In genomic region chr4:20554134-20554533, GRCh38 we compare ENCODE assay signal across 21 cellular contexts.
DNase-seq lines count a peak whose midpoint lies in the region; ATAC-seq and TF ChIP-seq lines count a peak whose summit lies in the region.
"Had no signal": no experiment of that assay in that cellular context is flagged by ENCODE, and none has a peak within 500 bp of the region (broad histone marks: within the 10 kb centered on the region; RNA-seq: fewer than 3 reads in every experiment).

No MANE protein-coding gene starts in this region.

- no peaks in the 10 kb centered on the region for H3K4me1 ChIP-seq in RWPE2 (ENCODE audit: insufficient read depth, poor library complexity, severe bottlenecking)
- H3K4me1 ChIP-seq: BE2C had no signal

- H3K4me1 Mint-ChIP-seq in stimulated activated naive B cell treated with anti-CD40 and anti-IgM and Interleukin-4, amounts not matched to agents 10 μg/mL and 1 μg/mL and 100 μg/mL, for 72 hours, result no peaks in the 10 kb centered on the region
- H3K4me1 Mint-ChIP-seq: CD4-positive, CD25-positive, alpha-beta regulatory T cell; CD8-positive, alpha-beta memory T cell had no signal

- no peaks in the 10 kb centered on the region for H3K9me3 Mint-ChIP-seq in stimulated activated naive B cell treated with anti-CD40 and anti-IgM and Interleukin-4, amounts not matched to agents 10 μg/mL and 1 μg/mL and 100 μg/mL, for 72 hours
- H3K9me3 Mint-ChIP-seq: CD8-positive, alpha-beta memory T cell; HFFc6 had no signal

- peaks cover 0 to 4% of the 10 kb centered on the region in 2 donors for H3K27me3 Mint-ChIP-seq in stimulated activated naive B cell treated with anti-CD40 and anti-IgM and Interleukin-4, amounts not matched to agents 10 μg/mL and 1 μg/mL and 100 μg/mL, for 72 hours
- H3K27me3 Mint-ChIP-seq: CD4-positive, CD25-positive, alpha-beta regulatory T cell had no signal

- peak; percentile 23 for DNase-seq in HPDE6-E6E7 (ENCODE audit: extremely low spot score)
- DNase-seq in RWPE2 (ENCODE audit: low spot score), result no peak
- peak; percentile 14 for DNase-seq in epithelial cell of prostate (ENCODE audit: low read depth, low spot score)
- DNase-seq in stimulated activated naive B cell treated with anti-CD40 and anti-IgM and Interleukin-4, amounts not matched to agents 10 μg/mL and 1 μg/mL and 100 μg/mL, for 72 hours, result no peak
- DNase-seq in AG20443 (ENCODE audit: low spot score), result no peak
- no peak for DNase-seq in substantia nigra (lab: John Stamatoyannopoulos, UW)
- DNase-seq: BE2C; C1 segment of cervical spinal cord; CD4-positive, CD25-positive, alpha-beta regulatory T cell; CD8-positive, alpha-beta memory T cell; COR-L47; DMS 273 treated with DMSO at 0.1 percent for 48 hours; DMS53; DND-41; EL; GOT3; H7; HFFc6 had no signal

- H3K27ac ChIP-seq in RWPE2 (ENCODE audit: poor library complexity, severe bottlenecking) (no peak overlapping the region), epithelial cell of prostate (no peak overlapping the region), substantia nigra (ENCODE audit: low read depth, low read length, poor library complexity, severe bottlenecking) (no peak overlapping the region)

- H3K27me3 ChIP-seq in RWPE2 (ENCODE audit: insufficient read depth, poor library complexity, severe bottlenecking), result no peaks in the 10 kb centered on the region

- H3K9me3 ChIP-seq in RWPE2 (ENCODE audit: severe bottlenecking), result no peaks in the 10 kb centered on the region
- H3K9me3 ChIP-seq: BE2C had no signal

- peak; percentile 73 for ATAC-seq in RWPE2 (ENCODE audit: low read depth)
- no peak for ATAC-seq in stimulated activated naive B cell treated with anti-CD40 and anti-IgM and Interleukin-4, amounts not matched to agents 10 μg/mL and 1 μg/mL and 100 μg/mL, for 72 hours (replicated peaks)
- ATAC-seq: GM12878, HCT116, HepG2 had no signal

- no peak for TF ChIP-seq CTCF in RWPE2 (IDR thresholded peaks at IDR 0.05; ENCODE audit: poor library complexity, severe bottlenecking)

- H3K36me3 ChIP-seq in RWPE2 (ENCODE audit: low read depth), result no peaks in the 10 kb centered on the region
- H3K36me3 ChIP-seq: BE2C had no signal

- H3K4me3 ChIP-seq in RWPE2 (ENCODE audit: severe bottlenecking), result no peak overlapping the region
- H3K4me3 ChIP-seq: GM12878 had no signal

- H3K4me3 Mint-ChIP-seq in stimulated activated naive B cell treated with anti-CD40 and anti-IgM and Interleukin-4, amounts not matched to agents 10 μg/mL and 1 μg/mL and 100 μg/mL, for 72 hours, result no peak overlapping the region
- H3K4me3 Mint-ChIP-seq: CD4-positive, CD25-positive, alpha-beta regulatory T cell; CD8-positive, alpha-beta memory T cell; HFFc6 had no signal

- peak overlapping the region; percentile 25 for H3K27ac Mint-ChIP-seq in stimulated activated naive B cell treated with anti-CD40 and anti-IgM and Interleukin-4, amounts not matched to agents 10 μg/mL and 1 μg/mL and 100 μg/mL, for 72 hours
- H3K27ac Mint-ChIP-seq: CD4-positive, CD25-positive, alpha-beta regulatory T cell; CD8-positive, alpha-beta memory T cell; HFFc6 had no signal

- H3K36me3 Mint-ChIP-seq in stimulated activated naive B cell treated with anti-CD40 and anti-IgM and Interleukin-4, amounts not matched to agents 10 μg/mL and 1 μg/mL and 100 μg/mL, for 72 hours, result no peaks in the 10 kb centered on the region
- H3K36me3 Mint-ChIP-seq: CD4-positive, CD25-positive, alpha-beta regulatory T cell; CD8-positive, alpha-beta memory T cell had no signal

Comparison
In these comparisons a context has a peak if more than half of its experiments do, and no peak if none do; other contexts are left out.
1. DNase-seq: peak in HPDE6-E6E7 (single experiment) and epithelial cell of prostate (single experiment); none in RWPE2 (single experiment), stimulated activated naive B cell treated with anti-CD40 and anti-IgM and Interleukin-4, amounts not matched to agents 10 μg/mL and 1 μg/mL and 100 μg/mL, for 72 hours (single experiment), AG20443 (single experiment) and substantia nigra (0 of 49).